8 cellular contexts compared by ENCODE assay signal in the genomic region with DNA sequence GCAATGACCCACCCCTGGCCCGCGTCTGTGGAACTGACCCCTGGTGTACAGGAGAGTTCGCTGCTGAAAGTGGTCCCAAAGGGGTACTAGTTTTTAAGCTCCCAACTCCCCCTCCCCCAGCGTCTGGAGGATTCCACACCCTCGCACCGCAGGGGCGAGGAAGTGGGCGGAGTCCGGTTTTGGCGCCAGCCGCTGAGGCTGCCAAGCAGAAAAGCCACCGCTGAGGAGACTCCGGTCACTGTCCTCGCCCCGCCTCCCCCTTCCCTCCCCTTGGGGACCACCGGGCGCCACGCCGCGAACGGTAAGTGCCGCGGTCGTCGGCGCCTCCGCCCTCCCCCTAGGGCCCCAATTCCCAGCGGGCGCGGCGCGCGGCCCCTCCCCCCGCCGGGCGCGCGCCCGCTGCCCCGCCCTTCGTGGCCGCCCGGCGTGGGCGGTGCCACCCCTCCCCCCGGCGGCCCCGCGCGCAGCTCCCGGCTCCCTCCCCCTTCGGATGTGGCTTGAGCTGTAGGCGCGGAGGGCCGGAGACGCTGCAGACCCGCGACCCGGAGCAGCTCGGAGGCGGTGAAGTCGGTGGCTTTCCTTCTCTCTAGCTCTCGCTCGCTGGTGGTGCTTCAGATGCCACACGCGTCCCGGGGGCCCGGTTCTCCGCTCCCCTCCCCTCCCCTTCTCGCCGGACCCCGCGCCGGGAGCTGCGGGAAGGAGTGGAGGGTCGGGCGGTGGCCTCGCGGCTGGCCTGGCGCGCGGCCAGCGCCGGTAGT. TPM values are rescaled to one million over a fixed set of nuclear protein-coding genes. Genes with fewer than 3 reads are reported as not detected.
DNase-seq lines count a peak whose midpoint lies in the region; ATAC-seq and TF ChIP-seq lines count a peak whose summit lies in the region.

A gene (plus strand): TSS at position 485 of the 758 bp plus-strand sequence. CDS start 1,254 bp downstream, outside the sequence.

- H3K27me3 Mint-ChIP-seq in effector memory CD8-positive, alpha-beta T cell: no peaks in the 10 kb centered on the region
- no peaks in the 10 kb centered on the region for H3K27me3 Mint-ChIP-seq in memory B cell

- peak; percentile 91 for DNase-seq in CMK (ENCODE audit: low read depth)
- DNase-seq in GM20000 (ENCODE audit: low spot score): peak; percentile 94
- DNase-seq in HT-29 (ENCODE audit: low spot score): peak; percentile 92
- DNase-seq in NOMO-1 (lab: John Stamatoyannopoulos, UW; ENCODE audit: unreplicated experiment in 2 of 2): peak; percentile 94 to 95
- peak in 2 of 3 experiments; percentile 90 to 94 for DNase-seq in effector memory CD8-positive, alpha-beta T cell
- peak; percentile 90 for DNase-seq in memory B cell (ENCODE audit: low spot score in 2 of 2)
- DNase-seq in stimulated activated CD8-positive, alpha-beta memory T cell treated with anti-CD3 and anti-CD28 coated beads, Interleukin-12 subunit alpha, Interleukin-12 subunit beta, amount 100 ng/mL, for 24 hours (ENCODE audit: extremely low read depth): peak; percentile 85

- CTCF ChIA-PET in activated CD8-positive, alpha-beta memory T cell treated with anti-CD3 and anti-CD28 coated beads for 36 hours (lab: Charles Lee): interaction anchor here (1.0 to 1.2 kb wide), 4 partner anchors 10 to 93 kb away, joined by 3 to 4 read pairs (median 3); no protein-coding TSS in a partner anchor

- peak; percentile 59 for ATAC-seq in effector memory CD8-positive, alpha-beta T cell (replicated peaks)
- ATAC-seq in memory B cell (ENCODE audit: low read depth): peak; percentile 40

- no peak for TF ChIP-seq CTCF in GM20000 (IDR thresholded peaks at IDR 0.05; ENCODE audit: extremely low read depth, missing control alignments)

- POLR2A ChIA-PET in activated CD8-positive, alpha-beta memory T cell treated with anti-CD3 and anti-CD28 coated beads for 36 hours (lab: Charles Lee): interaction anchor here (1.1 to 4.0 kb wide), 10 partner anchors 9 to 961 kb away, joined by 3 to 44 read pairs (median 6); a partner anchor contains a TSS

- H3K36me3 Mint-ChIP-seq in effector memory CD8-positive, alpha-beta T cell (ENCODE audit: insufficient read depth): peaks cover 61% of the 10 kb centered on the region
- peaks cover 28% of the 10 kb centered on the region for H3K36me3 Mint-ChIP-seq in memory B cell

- H3K9me3 Mint-ChIP-seq in effector memory CD8-positive, alpha-beta T cell: no peaks in the 10 kb centered on the region
- no peaks in the 10 kb centered on the region for H3K9me3 Mint-ChIP-seq in memory B cell

- peak within 1 kb of the TSS; percentile 99 to 100 for H3K27ac Mint-ChIP-seq in effector memory CD8-positive, alpha-beta T cell
- H3K27ac Mint-ChIP-seq in memory B cell: peak within 1 kb of the TSS; percentile 99

- peaks cover 42 to 60% of the 10 kb centered on the region in 2 donors for H3K4me1 Mint-ChIP-seq in effector memory CD8-positive, alpha-beta T cell (ENCODE audit: low read depth in 2 of 2)
- peaks cover 28% of the 10 kb centered on the region for H3K4me1 Mint-ChIP-seq in memory B cell

- H3K4me3 Mint-ChIP-seq in effector memory CD8-positive, alpha-beta T cell: peak within 1 kb of the TSS; percentile 99 to 100
- H3K4me3 Mint-ChIP-seq in memory B cell: peak within 1 kb of the TSS; percentile 100

RNA-seq across cellular contexts. Expression of the gene that starts here (rescaled TPM):
- total RNA-seq in HT-29 (2014; rRNA removed; shearing (Covaris generic)): 154 and 163 TPM in 2 replicates
- total RNA-seq in activated CD8-positive, alpha-beta memory T cell treated with anti-CD3 and anti-CD28 coated beads for 36 hours: 100 to 1,000 TPM; 329 to 331 TPM

Comparison
In these comparisons a context has a peak if more than half of its experiments do, and no peak if none do; other contexts are left out.
1. Peak in every context shown above with its lines: DNase-seq and ATAC-seq.